11 cellular contexts compared by ENCODE assay signal in genomic region chr3:29153811-29154210, GRCh38.
DNase-seq lines count a peak whose midpoint lies in the region; ATAC-seq and TF ChIP-seq lines count a peak whose summit lies in the region.
"Had no signal": no experiment of that assay in that cellular context is flagged by ENCODE, and none has a peak within 500 bp of the region (broad histone marks: within the 10 kb centered on the region; RNA-seq: fewer than 3 reads in every experiment).

No MANE protein-coding gene starts in this region.

- H3K4me1 ChIP-seq in CD4-positive, CD25-positive, alpha-beta regulatory T cell (ENCODE audit: control insufficient read depth, insufficient read depth, low read length, poor library complexity, severe bottlenecking): peaks cover 3% of the 10 kb centered on the region
- H3K4me1 ChIP-seq in right atrium auricular region: no peaks in the 10 kb centered on the region

- H3K27ac Mint-ChIP-seq in CD4-positive, CD25-positive, alpha-beta regulatory T cell: no peak overlapping the region
- no peak overlapping the region for H3K27ac Mint-ChIP-seq in activated naive CD8-positive, alpha-beta T cell treated with anti-CD3 and anti-CD28 coated beads, Interleukin-2, amount 50 U/mL, for 24 hours

- no peak overlapping the region for H3K4me3 ChIP-seq in CD4-positive, CD25-positive, alpha-beta regulatory T cell (ENCODE audit: low read depth, low read length)
- H3K4me3 ChIP-seq in Jurkat, Clone E6-1 (ENCODE audit: low read length): no peak overlapping the region
- no peak overlapping the region for H3K4me3 ChIP-seq in right atrium auricular region

- no peak for TF ChIP-seq CTCF in right atrium auricular region (IDR thresholded peaks at IDR 0.05)

- H3K4me3 Mint-ChIP-seq in CD4-positive, CD25-positive, alpha-beta regulatory T cell: no peak overlapping the region
- no peak overlapping the region for H3K4me3 Mint-ChIP-seq in activated naive CD8-positive, alpha-beta T cell treated with anti-CD3 and anti-CD28 coated beads, Interleukin-2, amount 50 U/mL, for 24 hours
- H3K4me3 Mint-ChIP-seq: nephron had no signal

- no peaks in the 10 kb centered on the region for H3K27me3 Mint-ChIP-seq in CD4-positive, CD25-positive, alpha-beta regulatory T cell
- H3K27me3 Mint-ChIP-seq in activated naive CD8-positive, alpha-beta T cell treated with anti-CD3 and anti-CD28 coated beads, Interleukin-2, amount 50 U/mL, for 24 hours: no peaks in the 10 kb centered on the region

- H3K36me3 Mint-ChIP-seq in CD4-positive, CD25-positive, alpha-beta regulatory T cell: no peaks in the 10 kb centered on the region
- no peaks in the 10 kb centered on the region for H3K36me3 Mint-ChIP-seq in activated naive CD8-positive, alpha-beta T cell treated with anti-CD3 and anti-CD28 coated beads, Interleukin-2, amount 50 U/mL, for 24 hours (ENCODE audit: low read depth)

- no peaks in the 10 kb centered on the region for H3K27me3 ChIP-seq in CD4-positive, CD25-positive, alpha-beta regulatory T cell (ENCODE audit: control insufficient read depth, insufficient read depth, low read length)
- no peaks in the 10 kb centered on the region for H3K27me3 ChIP-seq in right atrium auricular region

- H3K4me1 Mint-ChIP-seq in CD4-positive, CD25-positive, alpha-beta regulatory T cell: peaks cover 0 to 17% (median 2%) of the 10 kb centered on the region in 4 donors
- H3K4me1 Mint-ChIP-seq in activated naive CD8-positive, alpha-beta T cell treated with anti-CD3 and anti-CD28 coated beads, Interleukin-2, amount 50 U/mL, for 24 hours: peaks cover 14% of the 10 kb centered on the region

- peak; percentile 65 to 68 for ATAC-seq in CD4-positive, CD25-positive, alpha-beta regulatory T cell (ENCODE audit: low read depth in 2 of 2)
- ATAC-seq in GM18858 (IDR thresholded peaks at IDR 0.05; ENCODE audit: unreplicated experiment): peak; percentile 54
- ATAC-seq in activated naive CD8-positive, alpha-beta T cell treated with anti-CD3 and anti-CD28 coated beads, Interleukin-2, amount 50 U/mL, for 24 hours: peak; percentile 81

- peak in 1 of 3 donors; percentile 58 for DNase-seq in CD4-positive, CD25-positive, alpha-beta regulatory T cell
- peak; percentile 81 for DNase-seq in Jurkat, Clone E6-1 (ENCODE audit: low read depth, low spot score)
- DNase-seq in activated naive CD8-positive, alpha-beta T cell treated with anti-CD3 and anti-CD28 coated beads, Interleukin-2, amount 50 U/mL, for 24 hours: peak; percentile 38
- DNase-seq in HUDEP-2 (lab: John Stamatoyannopoulos, UW; ENCODE audit: unreplicated experiment in 76 of 76) (no peak), medulla oblongata (ENCODE audit: extremely low spot score) (no peak), DMS114 treated with DMSO at 0.1 percent for 48 hours (lab: John Stamatoyannopoulos, UW; ENCODE audit: unreplicated experiment) (no peak), right atrium auricular region (ENCODE audit: low spot score) (no peak)
- DNase-seq: effector CD4-positive, alpha-beta T cell; NCI-H1930 had no signal

- peaks cover 0 to 6% (median 0%) of the 10 kb centered on the region in 7 donors for H3K9me3 Mint-ChIP-seq in CD4-positive, CD25-positive, alpha-beta regulatory T cell
- H3K9me3 Mint-ChIP-seq in activated naive CD8-positive, alpha-beta T cell treated with anti-CD3 and anti-CD28 coated beads, Interleukin-2, amount 50 U/mL, for 24 hours: no peaks in the 10 kb centered on the region

- no peak overlapping the region for H3K27ac ChIP-seq in CD4-positive, CD25-positive, alpha-beta regulatory T cell (ENCODE audit: insufficient read depth, low read length, poor library complexity, severe bottlenecking)
- no peak overlapping the region for H3K27ac ChIP-seq in right atrium auricular region

- no peaks in the 10 kb centered on the region for H3K36me3 ChIP-seq in CD4-positive, CD25-positive, alpha-beta regulatory T cell (ENCODE audit: control insufficient read depth, insufficient read depth, low read length)
- no peaks in the 10 kb centered on the region for H3K36me3 ChIP-seq in right atrium auricular region

- H3K9me3 ChIP-seq in CD4-positive, CD25-positive, alpha-beta regulatory T cell (ENCODE audit: control insufficient read depth in 2 of 2, low read length in 2 of 2): no peaks in the 10 kb centered on the region
- H3K9me3 ChIP-seq in right atrium auricular region: no peaks in the 10 kb centered on the region

Comparison
In these comparisons a context has a peak if more than half of its experiments do, and no peak if none do; other contexts are left out.
1. DNase-seq: peak in Jurkat, Clone E6-1 (single experiment) and activated naive CD8-positive, alpha-beta T cell treated with anti-CD3 and anti-CD28 coated beads, Interleukin-2, amount 50 U/mL, for 24 hours (single experiment); none in HUDEP-2 (0 of 76), medulla oblongata (single experiment), DMS114 treated with DMSO at 0.1 percent for 48 hours (single experiment) and right atrium auricular region (single experiment).
2. Peak in every context shown above with its lines, with median percentiles within 50 percentile points of each other: ATAC-seq.